Comparison of ENCODE assay signal across 9 cellular contexts in genomic region chr12:50112456-50113218, GRCh38. TPM values are rescaled to one million over a fixed set of nuclear protein-coding genes. Genes with fewer than 3 reads are reported as not detected.
A peak's percentile ranks its signal among the peaks of the same experiment; 100 is the strongest.
DNase-seq lines count a peak whose midpoint lies in the region; ATAC-seq and TF ChIP-seq lines count a peak whose summit lies in the region.
"Had no signal": no experiment of that assay in that cellular context is flagged by ENCODE, and none has a peak within 500 bp of the region (broad histone marks: within the 10 kb centered on the region; RNA-seq: fewer than 3 reads in every experiment).

No MANE protein-coding gene starts in this region.

- peaks cover 9% of the 10 kb centered on the region for H3K36me3 ChIP-seq in MG63
- peaks cover 11% of the 10 kb centered on the region for H3K36me3 ChIP-seq in left ventricle myocardium inferior

- peaks cover 46% of the 10 kb centered on the region for H3K4me1 Mint-ChIP-seq in activated T-cell treated with anti-CD3 and anti-CD28 coated beads, Interleukin-2, amount 50 U/mL, for 4 hours (ENCODE audit: low read depth)

- TF ChIP-seq CTCF in left ventricle myocardium inferior (IDR thresholded peaks at IDR 0.05; ENCODE audit: borderline replicate concordance): no peak

- H3K4me3 Mint-ChIP-seq in activated T-cell treated with anti-CD3 and anti-CD28 coated beads, Interleukin-2, amount 50 U/mL, for 4 hours: peak overlapping the region; percentile 99

- no peak for TF ChIP-seq POLR2A in GM18505 (IDR thresholded peaks at IDR 0.05; ENCODE audit: borderline replicate concordance, extremely low read depth, insufficient read depth, insufficient read length)

- DNase-seq in NCI-H510A treated with DMSO at 0.1 percent for 48 hours (lab: John Stamatoyannopoulos, UW) (peak; percentile 53), NCI-H510A (lab: John Stamatoyannopoulos, UW) (no peak), MG63 (no peak), left ventricle myocardium inferior (no peak), renal cortical epithelial cell (ENCODE audit: low read depth) (peak; percentile 33)
- no peak for DNase-seq in activated T-cell treated with anti-CD3 and anti-CD28 coated beads, Interleukin-2, amount 50 U/mL, for 4 hours

- peaks cover 10% of the 10 kb centered on the region for H3K36me3 Mint-ChIP-seq in activated T-cell treated with anti-CD3 and anti-CD28 coated beads, Interleukin-2, amount 50 U/mL, for 4 hours (ENCODE audit: insufficient read depth)

- no peaks in the 10 kb centered on the region for H3K9me3 ChIP-seq in MG63
- no peaks in the 10 kb centered on the region for H3K9me3 ChIP-seq in left ventricle myocardium inferior (replicated peaks)

- H3K27me3 ChIP-seq in MG63: no peaks in the 10 kb centered on the region
- no peaks in the 10 kb centered on the region for H3K27me3 ChIP-seq in left ventricle myocardium inferior (ENCODE audit: low read depth)

- no peaks in the 10 kb centered on the region for H3K27me3 Mint-ChIP-seq in activated T-cell treated with anti-CD3 and anti-CD28 coated beads, Interleukin-2, amount 50 U/mL, for 4 hours (ENCODE audit: low read depth)

- ATAC-seq in activated T-cell treated with anti-CD3 and anti-CD28 coated beads, Interleukin-2, amount 50 U/mL, for 4 hours: peak in 1 of 2 donors; percentile 2
- ATAC-seq in GM18858 (IDR thresholded peaks at IDR 0.05; ENCODE audit: unreplicated experiment) (no peak), GM18505 (IDR thresholded peaks at IDR 0.05; ENCODE audit: unreplicated experiment) (no peak)

- H3K27ac ChIP-seq in left ventricle myocardium inferior (replicated peaks): peak overlapping the region; percentile 96

- H3K9me3 Mint-ChIP-seq in activated T-cell treated with anti-CD3 and anti-CD28 coated beads, Interleukin-2, amount 50 U/mL, for 4 hours: no peaks in the 10 kb centered on the region

- intact Hi-C loops in left ventricle myocardium inferior (cut with micrococcal nuclease): no loop called here

- H3K4me1 ChIP-seq in left ventricle myocardium inferior: peaks cover 81% of the 10 kb centered on the region

- H3K4me3 ChIP-seq in MG63: peak overlapping the region; percentile 80
- peak overlapping the region; percentile 88 for H3K4me3 ChIP-seq in left ventricle myocardium inferior

RNA-seq across cellular contexts. Expression of gene COX14, which starts 0.6 kb away (rescaled TPM):
- total RNA-seq in MG63 (2014; rRNA removed; shearing (Covaris generic); ENCODE audit: low replicate concordance): 20.1 and 39.3 TPM in 2 replicates
- total RNA-seq in activated T-cell treated with anti-CD3 and anti-CD28 coated beads, Interleukin-2, amount 50 U/mL, for 4 hours: 10 to 100 TPM; 45.9 to 50.1 (median 46.5) TPM
- total RNA-seq in left ventricle myocardium inferior: 195 TPM
- total RNA-seq in renal cortical epithelial cell: 41.5 and 73.3 TPM in 2 replicates

RNA-seq across cellular contexts. Expression of gene GPD1, which starts 8.8 kb away (rescaled TPM):
- total RNA-seq in MG63 (2014; rRNA removed; shearing (Covaris generic); ENCODE audit: low replicate concordance): not detected in 2 replicates
- 1 to 10 TPM in 1 of 3 donors, under 1 TPM in 2; 0.60 to 1.2 (median 0.87) TPM for total RNA-seq in activated T-cell treated with anti-CD3 and anti-CD28 coated beads, Interleukin-2, amount 50 U/mL, for 4 hours
- 9.0 TPM for total RNA-seq in left ventricle myocardium inferior
- total RNA-seq in renal cortical epithelial cell: 0.69 and 0.70 TPM in 2 replicates
- total RNA-seq: glomerular endothelial cell had no signal

RNA-seq across cellular contexts. Expression of gene SMARCD1, which starts 27.5 kb away (rescaled TPM):
- total RNA-seq in MG63 (2014; rRNA removed; shearing (Covaris generic); ENCODE audit: low replicate concordance): 26.0 and 36.1 TPM in 2 replicates
- total RNA-seq in activated T-cell treated with anti-CD3 and anti-CD28 coated beads, Interleukin-2, amount 50 U/mL, for 4 hours: 10 to 100 TPM; 85.8 to 99.4 (median 97.6) TPM
- total RNA-seq in left ventricle myocardium inferior (15.4 TPM), renal cortical epithelial cell (53.0 and 85.0 TPM in 2 replicates)

RNA-seq across cellular contexts. Expression of gene CERS5, which starts 54.5 kb away (rescaled TPM):
- total RNA-seq in MG63 (2014; rRNA removed; shearing (Covaris generic); ENCODE audit: low replicate concordance): 38.6 and 40.3 TPM in 2 replicates
- total RNA-seq in activated T-cell treated with anti-CD3 and anti-CD28 coated beads, Interleukin-2, amount 50 U/mL, for 4 hours: 10 to 100 TPM; 39.0 to 48.0 (median 39.0) TPM
- total RNA-seq in left ventricle myocardium inferior (7.6 TPM), renal cortical epithelial cell (55.8 and 63.7 TPM in 2 replicates)

RNA-seq across cellular contexts. Expression of gene ASIC1, which starts 55.2 kb away (rescaled TPM):
- 1.5 and 1.7 TPM in 2 replicates for total RNA-seq in MG63 (2014; rRNA removed; shearing (Covaris generic); ENCODE audit: low replicate concordance)
- 1 to 10 TPM; 2.8 to 8.4 (median 7.7) TPM for total RNA-seq in activated T-cell treated with anti-CD3 and anti-CD28 coated beads, Interleukin-2, amount 50 U/mL, for 4 hours
- 0.96 TPM for total RNA-seq in left ventricle myocardium inferior
- total RNA-seq in renal cortical epithelial cell: 0.30 TPM in 1 of 2 replicates, not detected in the other

Comparison
In these comparisons a context has a peak if more than half of its experiments do, and no peak if none do; other contexts are left out.
1. DNase-seq: peak in NCI-H510A treated with DMSO at 0.1 percent for 48 hours (single experiment) and renal cortical epithelial cell (single experiment); none in NCI-H510A (single experiment), MG63 (single experiment), activated T-cell treated with anti-CD3 and anti-CD28 coated beads, Interleukin-2, amount 50 U/mL, for 4 hours (single experiment) and left ventricle myocardium inferior (single experiment).